ENCODE assay signal across 14 cellular contexts in genomic region chr17:42282478-42283080, GRCh38. TPM values are rescaled to one million over a fixed set of nuclear protein-coding genes. Genes with fewer than 3 reads are reported as not detected.
DNase-seq lines count a peak whose midpoint lies in the region; ATAC-seq and TF ChIP-seq lines count a peak whose summit lies in the region.
"Had no signal": no experiment of that assay in that cellular context is flagged by ENCODE, and none has a peak within 500 bp of the region (broad histone marks: within the 10 kb centered on the region; RNA-seq: fewer than 3 reads in every experiment).

No MANE protein-coding gene starts in this region.

- no peak for TF ChIP-seq POLR2A in HCT116 (IDR thresholded peaks at IDR 0.05; ENCODE audit: borderline replicate concordance, extremely low read depth, insufficient read depth, insufficient read length)

- no peaks in the 10 kb centered on the region for H4K20me1 ChIP-seq in HCT116 (ENCODE audit: insufficient read depth)

- no peak overlapping the region for H3K9ac ChIP-seq in HCT116 (ENCODE audit: low read length)

- H3K79me2 ChIP-seq in HCT116 (ENCODE audit: insufficient read depth, low read length), result no peaks in the 10 kb centered on the region

- H3K4me3 ChIP-seq in HCT116 (replicated peaks in 1 of 2; ENCODE audit: low read depth in 1 of 2, low read length in 2 of 2), result no peak overlapping the region
- H3K4me3 ChIP-seq: skin epidermis, thoracic aorta had no signal

- intact Hi-C loops in activated CD4-positive, alpha-beta memory T cell treated with anti-CD3 and anti-CD28 coated beads for 36 hours (cut with micrococcal nuclease), result loop anchor here (10.0 kb wide), 1 partner anchor 392 kb away; the partner anchor contains the start of gene PLEKHH3
- intact Hi-C loops in HCT116 (cut with micrococcal nuclease), result no loop called here

- no peaks in the 10 kb centered on the region for H3K27me3 ChIP-seq in HCT116 (ENCODE audit: insufficient read depth, low read length)

- no peaks in the 10 kb centered on the region for H3K4me1 ChIP-seq in HCT116 (ENCODE audit: control insufficient read depth in 1 of 2, insufficient read depth in 2 of 2, low read length in 2 of 2)

- no TSS peak for BruUV-seq in HCT116 (replicated peaks; lab: Mats Ljungman, UMichigan)

- no peak for TF ChIP-seq RAD21 in HCT116 (IDR thresholded peaks at IDR 0.05; ENCODE audit: low read depth)

- RAD21 ChIA-PET in HCT116 (lab: Charles Lee; ENCODE audit: low non-redundant PET in 1 of 2, low total read pairs in 2 of 2, uncharacterized antibody in 2 of 2, unreplicated experiment in 2 of 2), result no interaction called here

- no peak overlapping the region for H3K4me3 Mint-ChIP-seq in activated CD4-positive, alpha-beta memory T cell treated with anti-CD3 and anti-CD28 coated beads for 36 hours
- no peak overlapping the region for H3K4me3 Mint-ChIP-seq in activated CD4-positive, alpha-beta memory T cell treated with anti-CD3 and anti-CD28 coated beads, Interleukin-2, amount 10 ng/mL, durations not matched to agents 7 days and 5 days
- H3K4me3 Mint-ChIP-seq in stimulated activated effector memory CD8-positive, alpha-beta T cell treated with anti-CD3 and anti-CD28 coated beads, Interleukin-12 subunit alpha, Interleukin-12 subunit beta, amount 100 ng/mL, for 72 hours, result no peak overlapping the region

- no peak for TF ChIP-seq CTCF in HCT116 (IDR thresholded peaks at IDR 0.05 in 2 of 3, conservative IDR thresholded peaks at IDR 0.05 in 1 of 3; ENCODE audit: borderline replicate concordance in 1 of 3, insufficient read depth in 1 of 3, low read depth in 2 of 3, low read length in 2 of 3)
- no peak for TF ChIP-seq CTCF in GM20000 (IDR thresholded peaks at IDR 0.05; ENCODE audit: extremely low read depth, missing control alignments)

- peaks cover 47% of the 10 kb centered on the region for H3K4me1 Mint-ChIP-seq in activated CD4-positive, alpha-beta memory T cell treated with anti-CD3 and anti-CD28 coated beads for 36 hours (ENCODE audit: low read depth)
- peaks cover 27% of the 10 kb centered on the region for H3K4me1 Mint-ChIP-seq in activated CD4-positive, alpha-beta memory T cell treated with anti-CD3 and anti-CD28 coated beads, Interleukin-2, amount 10 ng/mL, durations not matched to agents 7 days and 5 days
- H3K4me1 Mint-ChIP-seq in stimulated activated effector memory CD8-positive, alpha-beta T cell treated with anti-CD3 and anti-CD28 coated beads, Interleukin-12 subunit alpha, Interleukin-12 subunit beta, amount 100 ng/mL, for 72 hours, result peaks cover 52% of the 10 kb centered on the region

- no peaks in the 10 kb centered on the region for H3K9me3 Mint-ChIP-seq in activated CD4-positive, alpha-beta memory T cell treated with anti-CD3 and anti-CD28 coated beads for 36 hours
- H3K9me3 Mint-ChIP-seq in activated CD4-positive, alpha-beta memory T cell treated with anti-CD3 and anti-CD28 coated beads, Interleukin-2, amount 10 ng/mL, durations not matched to agents 7 days and 5 days, result no peaks in the 10 kb centered on the region
- H3K9me3 Mint-ChIP-seq in stimulated activated effector memory CD8-positive, alpha-beta T cell treated with anti-CD3 and anti-CD28 coated beads, Interleukin-12 subunit alpha, Interleukin-12 subunit beta, amount 100 ng/mL, for 72 hours, result no peaks in the 10 kb centered on the region

- H3K9me3 ChIP-seq in HCT116 (ENCODE audit: control insufficient read depth in 1 of 2, insufficient read depth in 1 of 2, low read depth in 1 of 2, low read length in 2 of 2), result no peaks in the 10 kb centered on the region
- H3K9me3 ChIP-seq: thoracic aorta had no signal

- CTCF ChIA-PET in activated CD4-positive, alpha-beta memory T cell treated with anti-CD3 and anti-CD28 coated beads for 36 hours (lab: Charles Lee), result interaction anchor here (0.7 to 1.8 kb wide), 4 partner anchors 9 to 106 kb away, joined by 3 to 5 read pairs (median 3); partner anchors contain the start of genes KCNH4 and STAT3
- CTCF ChIA-PET in activated CD4-positive, alpha-beta memory T cell treated with anti-CD3 and anti-CD28 coated beads, Interleukin-2, amount 10 ng/mL, durations not matched to agents 7 days and 5 days (lab: Charles Lee), result no interaction called here
- CTCF ChIA-PET in HCT116 (lab: Charles Lee), result no interaction called here

- H3K27me3 Mint-ChIP-seq in activated CD4-positive, alpha-beta memory T cell treated with anti-CD3 and anti-CD28 coated beads for 36 hours, result no peaks in the 10 kb centered on the region
- no peaks in the 10 kb centered on the region for H3K27me3 Mint-ChIP-seq in activated CD4-positive, alpha-beta memory T cell treated with anti-CD3 and anti-CD28 coated beads, Interleukin-2, amount 10 ng/mL, durations not matched to agents 7 days and 5 days

- H3K9me2 ChIP-seq in HCT116 (ENCODE audit: insufficient read depth), result no peaks in the 10 kb centered on the region

- H3K4me2 ChIP-seq in HCT116 (ENCODE audit: low read length), result no peak overlapping the region

- H3K27ac ChIP-seq in HCT116 (ENCODE audit: low read depth, low read length), result no peak overlapping the region
- H3K27ac ChIP-seq in caudate nucleus (ENCODE audit: low read depth, low read length), result no peak overlapping the region
- H3K27ac ChIP-seq: RWPE1, thoracic aorta had no signal

- peaks cover 3% of the 10 kb centered on the region for H3K36me3 Mint-ChIP-seq in activated CD4-positive, alpha-beta memory T cell treated with anti-CD3 and anti-CD28 coated beads for 36 hours
- peaks cover 4% of the 10 kb centered on the region for H3K36me3 Mint-ChIP-seq in activated CD4-positive, alpha-beta memory T cell treated with anti-CD3 and anti-CD28 coated beads, Interleukin-2, amount 10 ng/mL, durations not matched to agents 7 days and 5 days (ENCODE audit: low read depth)
- H3K36me3 Mint-ChIP-seq in stimulated activated effector memory CD8-positive, alpha-beta T cell treated with anti-CD3 and anti-CD28 coated beads, Interleukin-12 subunit alpha, Interleukin-12 subunit beta, amount 100 ng/mL, for 72 hours, result peaks cover 38% of the 10 kb centered on the region

- H3K36me3 ChIP-seq in HCT116 (ENCODE audit: control insufficient read depth in 1 of 2, insufficient read depth in 2 of 2, low read length in 2 of 2), result no peaks in the 10 kb centered on the region
- H3K36me3 ChIP-seq: thoracic aorta had no signal

- DNase-seq in activated CD4-positive, alpha-beta memory T cell treated with anti-CD3 and anti-CD28 coated beads for 36 hours, result no peak
- no peak for DNase-seq in activated CD4-positive, alpha-beta memory T cell treated with anti-CD3 and anti-CD28 coated beads, Interleukin-2, amount 10 ng/mL, durations not matched to agents 7 days and 5 days
- no peak for DNase-seq in HCT116 (ENCODE audit: low read depth, low spot score)
- peak; percentile 42 for DNase-seq in ecto neural progenitor cell (ENCODE audit: low spot score)
- no peak for DNase-seq in stimulated activated effector memory CD8-positive, alpha-beta T cell treated with anti-CD3 and anti-CD28 coated beads, Interleukin-12 subunit alpha, Interleukin-12 subunit beta, amount 100 ng/mL, for 72 hours (ENCODE audit: low spot score in 2 of 2)
- DNase-seq in T-helper 1 cell, result no peak
- DNase-seq in GM20000 (ENCODE audit: low spot score), result no peak
- no peak for DNase-seq in caudate nucleus (lab: John Stamatoyannopoulos, UW)
- DNase-seq: effector CD8-positive, alpha-beta T cell; NCI-H146; NCI-H69 had no signal

- POLR2A ChIA-PET in activated CD4-positive, alpha-beta memory T cell treated with anti-CD3 and anti-CD28 coated beads for 36 hours (lab: Charles Lee), result no interaction called here
- POLR2A ChIA-PET in activated CD4-positive, alpha-beta memory T cell treated with anti-CD3 and anti-CD28 coated beads, Interleukin-2, amount 10 ng/mL, durations not matched to agents 7 days and 5 days (lab: Charles Lee), result interaction anchor here (1.2 to 11.7 kb wide), 2 partner anchors 8 to 30 kb away, joined by 3 to 193 read pairs; partner anchors contain the start of gene STAT5B
- POLR2A ChIA-PET in HCT116 (lab: Charles Lee), result no interaction called here

- no peak overlapping the region for H2AFZ ChIP-seq in HCT116 (ENCODE audit: low read depth, low read length, poor library complexity, severe bottlenecking)

- H3K27ac Mint-ChIP-seq in activated CD4-positive, alpha-beta memory T cell treated with anti-CD3 and anti-CD28 coated beads for 36 hours, result peak overlapping the region; percentile 44
- no peak overlapping the region for H3K27ac Mint-ChIP-seq in activated CD4-positive, alpha-beta memory T cell treated with anti-CD3 and anti-CD28 coated beads, Interleukin-2, amount 10 ng/mL, durations not matched to agents 7 days and 5 days
- H3K27ac Mint-ChIP-seq in stimulated activated effector memory CD8-positive, alpha-beta T cell treated with anti-CD3 and anti-CD28 coated beads, Interleukin-12 subunit alpha, Interleukin-12 subunit beta, amount 100 ng/mL, for 72 hours, result peak overlapping the region; percentile 90

- peak; percentile 56 for ATAC-seq in HCT116
- no peak for ATAC-seq in stimulated activated effector memory CD8-positive, alpha-beta T cell treated with anti-CD3 and anti-CD28 coated beads, Interleukin-12 subunit alpha, Interleukin-12 subunit beta, amount 100 ng/mL, for 72 hours

TF ChIP-seq in HCT116, 20 proteins besides CTCF, POLR2A, EP300 and RAD21 (continues in another document):
- no peak for TF ChIP-seq ZNF274 (IDR thresholded peaks at IDR 0.05; ENCODE audit: low read depth, low read length)
- TF ChIP-seq ELF1 (IDR thresholded peaks at IDR 0.05; ENCODE audit: borderline replicate concordance, low read depth), result no peak
- no peak for TF ChIP-seq ZFX (IDR thresholded peaks at IDR 0.05)
- no peak for TF ChIP-seq POLR2AphosphoS5 (IDR thresholded peaks at IDR 0.05; ENCODE audit: low read depth, low read length)
- no peak for TF ChIP-seq SP1 (IDR thresholded peaks at IDR 0.05; ENCODE audit: low read depth)
- no peak for TF ChIP-seq ATF3 (IDR thresholded peaks at IDR 0.05)
- TF ChIP-seq CEBPB (IDR thresholded peaks at IDR 0.05; ENCODE audit: low read depth), result no peak
- TF ChIP-seq EZH2phosphoT487 (IDR thresholded peaks at IDR 0.05; ENCODE audit: borderline replicate concordance), result no peak
- TF ChIP-seq EZH2 (IDR thresholded peaks at IDR 0.05), result no peak
- TF ChIP-seq SRF (IDR thresholded peaks at IDR 0.05; ENCODE audit: low read depth), result no peak

RNA-seq across cellular contexts. Expression of gene STAT5A, which starts 5.7 kb away (rescaled TPM):
- total RNA-seq in activated CD4-positive, alpha-beta memory T cell treated with anti-CD3 and anti-CD28 coated beads for 36 hours, result 100 to 1,000 TPM; 211 to 215 TPM
- total RNA-seq in activated CD4-positive, alpha-beta memory T cell treated with anti-CD3 and anti-CD28 coated beads, Interleukin-2, amount 10 ng/mL, durations not matched to agents 7 days and 5 days, result 10 to 100 TPM; 88.4 to 96.7 TPM
- total RNA-seq in HCT116 (2021; ENCODE audit: unreplicated experiment), result 0.91 TPM
- 0.16 and 0.18 TPM in 2 replicates for polyA plus RNA-seq in HCT116 (2012)

RNA-seq across cellular contexts. Expression of gene STAT5B, which starts 6.4 kb away (rescaled TPM):
- total RNA-seq in activated CD4-positive, alpha-beta memory T cell treated with anti-CD3 and anti-CD28 coated beads for 36 hours, result 100 to 1,000 TPM; 192 to 195 TPM
- 100 to 1,000 TPM; 163 to 171 TPM for total RNA-seq in activated CD4-positive, alpha-beta memory T cell treated with anti-CD3 and anti-CD28 coated beads, Interleukin-2, amount 10 ng/mL, durations not matched to agents 7 days and 5 days
- 7.1 TPM for total RNA-seq in HCT116 (2021; ENCODE audit: unreplicated experiment)
- 3.4 and 4.0 TPM in 2 replicates for polyA plus RNA-seq in HCT116 (2012)

Comparison
In these comparisons a context has a peak if more than half of its experiments do, and no peak if none do; other contexts are left out.
1. RNA of gene STAT5A, which starts 5.7 kb away (total RNA-seq): 211 to 215 TPM in activated CD4-positive, alpha-beta memory T cell treated with anti-CD3 and anti-CD28 coated beads for 36 hours and 88.4 to 96.7 TPM in activated CD4-positive, alpha-beta memory T cell treated with anti-CD3 and anti-CD28 coated beads, Interleukin-2, amount 10 ng/mL, durations not matched to agents 7 days and 5 days; 0.91 TPM in HCT116 (single experiment); every median in the first group is over 10 times any median in the second.
2. RNA of gene STAT5B, which starts 6.4 kb away (total RNA-seq): 192 to 195 TPM in activated CD4-positive, alpha-beta memory T cell treated with anti-CD3 and anti-CD28 coated beads for 36 hours and 163 to 171 TPM in activated CD4-positive, alpha-beta memory T cell treated with anti-CD3 and anti-CD28 coated beads, Interleukin-2, amount 10 ng/mL, durations not matched to agents 7 days and 5 days; 7.1 TPM in HCT116 (single experiment); every median in the first group is over 10 times any median in the second.